In the genomic region with DNA sequence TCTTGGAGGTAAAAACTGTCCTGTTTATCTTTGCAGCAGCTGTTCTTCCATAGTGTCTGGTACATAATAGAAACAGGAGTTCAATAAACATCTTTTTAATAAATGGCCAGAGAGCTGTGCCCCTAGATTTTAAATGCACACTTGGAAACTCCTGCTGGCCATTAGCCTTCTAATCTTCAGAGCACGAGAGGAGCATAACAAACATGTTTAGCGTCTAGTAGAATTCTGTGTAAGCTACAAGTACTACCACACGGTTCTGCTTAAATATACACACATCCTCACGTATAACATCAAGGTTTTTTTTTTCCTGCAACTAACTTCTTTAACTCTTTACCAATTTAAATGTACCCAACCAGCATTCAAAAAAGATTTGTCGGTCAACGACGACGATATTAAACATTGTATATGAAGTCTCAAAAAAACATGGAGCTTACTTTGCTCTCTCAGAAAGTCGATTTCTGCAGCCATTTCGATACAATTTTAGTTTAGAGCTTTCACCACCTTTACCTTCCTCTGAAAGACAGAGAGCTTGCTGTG, we compare ENCODE assay signal across 8 cellular contexts. TPM values are rescaled to one million over a fixed set of nuclear protein-coding genes. Genes with fewer than 3 reads are reported as not detected.
DNase-seq lines count a peak whose midpoint lies in the region; ATAC-seq and TF ChIP-seq lines count a peak whose summit lies in the region.

No MANE protein-coding gene starts in this region.

- H3K4me1 ChIP-seq in Peyer's patch: peaks cover 0 to 16% (median 0%) of the 10 kb centered on the region in 4 donors
- peaks cover 16% of the 10 kb centered on the region for H3K4me1 ChIP-seq in foreskin keratinocyte

- TF ChIP-seq POLR2A in Peyer's patch (IDR thresholded peaks at IDR 0.05): no peak

- ATAC-seq in foreskin keratinocyte (no peak), sciatic nerve (peak; percentile 34), HG02623 (IDR thresholded peaks at IDR 0.05; ENCODE audit: unreplicated experiment) (no peak)

- H3K4me3 ChIP-seq in GM06990 (replicated peaks; ENCODE audit: low read depth, low read length): peak overlapping the region; percentile 88
- peak overlapping the region; percentile 70 to 85 (median 74) for H3K4me3 ChIP-seq in Peyer's patch

- DNase-seq in GM06990 (ENCODE audit: extremely low read depth, insufficient read length): no peak
- DNase-seq in Peyer's patch: no peak
- DNase-seq in foreskin keratinocyte: peak in 1 of 2 donors; percentile 5
- no peak for DNase-seq in sciatic nerve (ENCODE audit: low spot score)
- no peak for DNase-seq in GF-D8 (lab: John Stamatoyannopoulos, UW)
- no peak for DNase-seq in cortex of kidney (lab: John Stamatoyannopoulos, UW)
- no peak for DNase-seq in COR-L47 (lab: John Stamatoyannopoulos, UW)

- H3K27me3 ChIP-seq in GM06990 (replicated peaks; ENCODE audit: control insufficient read depth, insufficient read depth, low read length): no peaks in the 10 kb centered on the region
- H3K27me3 ChIP-seq in Peyer's patch: no peaks in the 10 kb centered on the region
- no peaks in the 10 kb centered on the region for H3K27me3 ChIP-seq in foreskin keratinocyte

- intact Hi-C loops in sciatic nerve (cut with DNase I): no loop called here

- no peak for TF ChIP-seq CTCF in GM06990 (IDR thresholded peaks at IDR 0.05; ENCODE audit: insufficient read depth, low read length, poor library complexity, severe bottlenecking)
- TF ChIP-seq CTCF in Peyer's patch (IDR thresholded peaks at IDR 0.05): peak in 2 of 6 experiments; percentile 4 to 8
- no peak for TF ChIP-seq CTCF in foreskin keratinocyte (conservative IDR thresholded peaks at IDR 0.05)

- H3K27ac ChIP-seq in Peyer's patch (peak overlapping the region; percentile 92 to 98 (median 96)), foreskin keratinocyte (peak overlapping the region; percentile 94)

- H3K36me3 ChIP-seq in GM06990 (ENCODE audit: control insufficient read depth, insufficient read depth, low read length) (no peaks in the 10 kb centered on the region), Peyer's patch (no peaks in the 10 kb centered on the region)

- H3K9me3 ChIP-seq in Peyer's patch: no peaks in the 10 kb centered on the region

RNA-seq across cellular contexts. Expression of a gene that starts 0.6 kb away (rescaled TPM):
- total RNA-seq in Peyer's patch: 10 to 100 TPM; 13.0 to 34.7 (median 18.0) TPM
- total RNA-seq in foreskin keratinocyte: 12.1 and 14.2 TPM in 2 replicates
- 4.8 and 6.9 TPM in 2 replicates for polyA plus RNA-seq in foreskin keratinocyte
- 23.7 TPM for total RNA-seq in sciatic nerve

RNA-seq across cellular contexts. Expression of a gene that starts 3.2 kb away (rescaled TPM):
- total RNA-seq in Peyer's patch (10 to 100 TPM; 14.9 to 38.7 (median 21.5) TPM), foreskin keratinocyte (12.4 and 13.2 TPM in 2 replicates), sciatic nerve (7.0 TPM)
- polyA plus RNA-seq in foreskin keratinocyte: 8.7 and 9.7 TPM in 2 replicates
